ENCODE assay signal across 7 cellular contexts in the genomic region with DNA sequence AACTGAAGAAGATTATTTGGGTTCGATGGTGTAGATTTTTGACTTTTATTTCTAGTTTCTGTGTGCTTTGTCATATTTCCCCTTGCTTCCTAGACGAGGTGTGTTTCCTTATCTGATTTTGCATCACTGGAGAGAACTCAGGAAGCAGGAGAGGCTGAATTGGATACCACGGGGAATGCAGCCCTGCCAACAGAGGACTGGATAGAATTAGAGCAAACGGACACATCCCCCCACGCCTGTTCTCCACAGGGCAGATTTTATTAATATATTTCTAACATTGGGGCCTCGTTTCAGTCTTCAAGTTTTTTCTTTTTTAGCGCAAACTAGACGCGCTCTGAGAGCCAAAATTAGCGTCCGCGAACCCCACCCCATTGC. TPM values are rescaled to one million over a fixed set of nuclear protein-coding genes. Genes with fewer than 3 reads are reported as not detected.
DNase-seq lines count a peak whose midpoint lies in the region; ATAC-seq lines count a peak whose summit lies in the region.

No MANE protein-coding gene starts in this region.

- peaks cover 12% of the 10 kb centered on the region for H3K27me3 Mint-ChIP-seq in activated CD8-positive, alpha-beta T cell treated with anti-CD3 and anti-CD28 coated beads, Interleukin-2, amount 10 ng/mL, durations not matched to agents 7 days and 5 days (ENCODE audit: low read depth)

- no peaks in the 10 kb centered on the region for H3K9me3 ChIP-seq in right cardiac atrium (ENCODE audit: control insufficient read depth, low read length)

- no peaks in the 10 kb centered on the region for H3K9me3 Mint-ChIP-seq in activated CD8-positive, alpha-beta T cell treated with anti-CD3 and anti-CD28 coated beads, Interleukin-2, amount 10 ng/mL, durations not matched to agents 7 days and 5 days (ENCODE audit: insufficient read depth)
- no peaks in the 10 kb centered on the region for H3K9me3 Mint-ChIP-seq in stimulated activated effector memory CD8-positive, alpha-beta T cell treated with anti-CD3 and anti-CD28 coated beads, Interleukin-12 subunit alpha, Interleukin-12 subunit beta, amount 100 ng/mL, for 72 hours

- CTCF ChIA-PET in activated CD8-positive, alpha-beta T cell treated with anti-CD3 and anti-CD28 coated beads, Interleukin-2, amount 10 ng/mL, durations not matched to agents 7 days and 5 days (lab: Charles Lee), result interaction anchor here (0.7 to 1.3 kb wide), 4 partner anchors 11 to 105 kb away, joined by 3 to 10 read pairs (median 4); no protein-coding TSS in a partner anchor

- H3K4me3 Mint-ChIP-seq in activated CD8-positive, alpha-beta T cell treated with anti-CD3 and anti-CD28 coated beads, Interleukin-2, amount 10 ng/mL, durations not matched to agents 7 days and 5 days, result peak overlapping the region; percentile 84
- peak overlapping the region; percentile 79 for H3K4me3 Mint-ChIP-seq in stimulated activated effector memory CD8-positive, alpha-beta T cell treated with anti-CD3 and anti-CD28 coated beads, Interleukin-12 subunit alpha, Interleukin-12 subunit beta, amount 100 ng/mL, for 72 hours

- H3K27ac Mint-ChIP-seq in activated CD8-positive, alpha-beta T cell treated with anti-CD3 and anti-CD28 coated beads, Interleukin-2, amount 10 ng/mL, durations not matched to agents 7 days and 5 days, result peak overlapping the region; percentile 93
- H3K27ac Mint-ChIP-seq in stimulated activated effector memory CD8-positive, alpha-beta T cell treated with anti-CD3 and anti-CD28 coated beads, Interleukin-12 subunit alpha, Interleukin-12 subunit beta, amount 100 ng/mL, for 72 hours, result peak overlapping the region; percentile 84

- WGBS in right cardiac atrium, result 6% methylated on average over 12 of the region's 12 CpGs

- peak overlapping the region; percentile 90 for H3K4me3 ChIP-seq in right cardiac atrium (ENCODE audit: low read length)

- POLR2A ChIA-PET in activated CD8-positive, alpha-beta T cell treated with anti-CD3 and anti-CD28 coated beads, Interleukin-2, amount 10 ng/mL, durations not matched to agents 7 days and 5 days (lab: Charles Lee), result interaction anchor here (0.7 to 2.4 kb wide), 7 partner anchors 13 to 613 kb away, joined by 3 to 10 read pairs (median 4); partner anchors contain the start of genes NAPG and TXNDC2

- peaks cover 25% of the 10 kb centered on the region for H3K4me1 Mint-ChIP-seq in activated CD8-positive, alpha-beta T cell treated with anti-CD3 and anti-CD28 coated beads, Interleukin-2, amount 10 ng/mL, durations not matched to agents 7 days and 5 days (ENCODE audit: low read depth)
- H3K4me1 Mint-ChIP-seq in stimulated activated effector memory CD8-positive, alpha-beta T cell treated with anti-CD3 and anti-CD28 coated beads, Interleukin-12 subunit alpha, Interleukin-12 subunit beta, amount 100 ng/mL, for 72 hours, result peaks cover 24% of the 10 kb centered on the region

- DNase-seq in activated CD8-positive, alpha-beta T cell treated with anti-CD3 and anti-CD28 coated beads, Interleukin-2, amount 10 ng/mL, durations not matched to agents 7 days and 5 days, result no peak
- DNase-seq in right cardiac atrium (no peak), NCI-H1417 (lab: John Stamatoyannopoulos, UW) (no peak), amniotic stem cell (lab: John Stamatoyannopoulos, UW) (no peak), NCI-H2171 treated with DMSO at 0.1 percent for 48 hours (lab: John Stamatoyannopoulos, UW) (no peak)
- DNase-seq in stimulated activated effector memory CD8-positive, alpha-beta T cell treated with anti-CD3 and anti-CD28 coated beads, Interleukin-12 subunit alpha, Interleukin-12 subunit beta, amount 100 ng/mL, for 72 hours (ENCODE audit: low spot score in 2 of 2), result no peak

- no peaks in the 10 kb centered on the region for H3K4me1 ChIP-seq in right cardiac atrium (ENCODE audit: control insufficient read depth, insufficient read depth, low read length)

- peak overlapping the region; percentile 37 for H3K27ac ChIP-seq in right cardiac atrium (ENCODE audit: low read length)

- H3K36me3 Mint-ChIP-seq in activated CD8-positive, alpha-beta T cell treated with anti-CD3 and anti-CD28 coated beads, Interleukin-2, amount 10 ng/mL, durations not matched to agents 7 days and 5 days (ENCODE audit: low read depth), result no peaks in the 10 kb centered on the region
- peaks cover 21% of the 10 kb centered on the region for H3K36me3 Mint-ChIP-seq in stimulated activated effector memory CD8-positive, alpha-beta T cell treated with anti-CD3 and anti-CD28 coated beads, Interleukin-12 subunit alpha, Interleukin-12 subunit beta, amount 100 ng/mL, for 72 hours

- no peaks in the 10 kb centered on the region for H3K27me3 ChIP-seq in right cardiac atrium (ENCODE audit: control insufficient read depth, insufficient read depth)

- ATAC-seq in HG02938 (IDR thresholded peaks at IDR 0.05; ENCODE audit: unreplicated experiment) (peak; percentile 1), right cardiac atrium (peak in 1 of 2 donors; percentile 10)
- ATAC-seq in activated CD8-positive, alpha-beta T cell treated with anti-CD3 and anti-CD28 coated beads, Interleukin-2, amount 10 ng/mL, durations not matched to agents 7 days and 5 days, result no peak
- ATAC-seq in stimulated activated effector memory CD8-positive, alpha-beta T cell treated with anti-CD3 and anti-CD28 coated beads, Interleukin-12 subunit alpha, Interleukin-12 subunit beta, amount 100 ng/mL, for 72 hours, result no peak

- intact Hi-C loops in right cardiac atrium (cut with DNase I), result loop anchor here in 1 of 4 donors (10.0 kb wide), 1 partner anchor 108 kb away; no protein-coding TSS in a partner anchor

RNA-seq across cellular contexts. Expression of gene VAPA, which starts 0.7 kb away (rescaled TPM):
- total RNA-seq in activated CD8-positive, alpha-beta T cell treated with anti-CD3 and anti-CD28 coated beads, Interleukin-2, amount 10 ng/mL, durations not matched to agents 7 days and 5 days, result 100 to 1,000 TPM; 138 to 142 TPM
- 100 to 1,000 TPM; 172 to 206 (median 204) TPM for total RNA-seq in right cardiac atrium
- 199 TPM for polyA plus RNA-seq in right cardiac atrium

RNA-seq across cellular contexts. Expression of gene TXNDC2, which starts 27.4 kb away (rescaled TPM):
- total RNA-seq in activated CD8-positive, alpha-beta T cell treated with anti-CD3 and anti-CD28 coated beads, Interleukin-2, amount 10 ng/mL, durations not matched to agents 7 days and 5 days, result not detected
- total RNA-seq in right cardiac atrium, result under 1 TPM in 2 of 4 donors, not detected in 2; 0.23 to 0.42 TPM
- not detected for polyA plus RNA-seq in right cardiac atrium
